Comparison of ENCODE assay signal across 9 cellular contexts in genomic region chr6:150058986-150059385, GRCh38. TPM values are rescaled to one million over a fixed set of nuclear protein-coding genes. Genes with fewer than 3 reads are reported as not detected.
"Had no signal": no experiment of that assay in that cellular context is flagged by ENCODE, and none has a peak within 500 bp of the region (broad histone marks: within the 10 kb centered on the region; RNA-seq: fewer than 3 reads in every experiment).

No MANE protein-coding gene starts in this region.

- ATAC-seq: HCT116 had no signal

- H3K4me3 ChIP-seq: GM23248, HAP-1 had no signal

- H2AFZ ChIP-seq: GM23248 had no signal

- H3K9ac ChIP-seq: GM23248 had no signal

- H3K4me1 ChIP-seq: HAP-1 had no signal

- FAIRE-seq: HTR-8/SVneo had no signal

- H3K27ac ChIP-seq: GM23248 had no signal

- H3K9me3 ChIP-seq: HAP-1 had no signal

- DNase-seq: GM23248, GOT3, H7, IMR-90, KBM-7 had no signal

RNA-seq across cellular contexts. Expression of gene RAET1L, which starts 33.7 kb away (rescaled TPM):
- total RNA-seq: GM23248, H4, H7, IMR-90 had no signal
- polyA plus RNA-seq: GM23248, IMR-90 had no signal
